ENCODE assay signal across 8 cellular contexts in genomic region chr16:66553223-66553622, GRCh38. TPM values are rescaled to one million over a fixed set of nuclear protein-coding genes. Genes with fewer than 3 reads are reported as not detected.
DNase-seq lines count a peak whose midpoint lies in the region; ATAC-seq and TF ChIP-seq lines count a peak whose summit lies in the region.

No MANE protein-coding gene starts in this region.

- no peaks in the 10 kb centered on the region for H3K9me3 ChIP-seq in GM23248 (ENCODE audit: low read depth)

- peak overlapping the region; percentile 97 for H2AFZ ChIP-seq in GM23248

- no peaks in the 10 kb centered on the region for H3K27me3 ChIP-seq in GM23248 (replicated peaks; ENCODE audit: insufficient read depth)

- H3K4me3 ChIP-seq in GM23248: peak overlapping the region; percentile 78
- peak overlapping the region; percentile 64 for H3K4me3 ChIP-seq in fibroblast of pulmonary artery (replicated peaks; ENCODE audit: low read depth, low read length)
- peak overlapping the region; percentile 32 to 73 (median 67) for H3K4me3 ChIP-seq in skin epidermis

- peak overlapping the region; percentile 92 for H3K4me2 ChIP-seq in GM23248 (ENCODE audit: unreplicated experiment)

- ATAC-seq in HG03097 (IDR thresholded peaks at IDR 0.05; ENCODE audit: low FRiP score, unreplicated experiment): no peak
- no peak for ATAC-seq in HG03565 (IDR thresholded peaks at IDR 0.05; ENCODE audit: unreplicated experiment)

- H3K79me2 ChIP-seq in GM23248 (ENCODE audit: insufficient read depth): peaks cover 54% of the 10 kb centered on the region

- peak; percentile 30 for DNase-seq in GM23248
- peak; percentile 11 for DNase-seq in SK-MEL-5 (ENCODE audit: low read depth, low spot score)
- no peak for DNase-seq in fibroblast of pulmonary artery (ENCODE audit: low read depth)
- DNase-seq in inferior parietal cortex (ENCODE audit: extremely low spot score): no peak
- no peak for DNase-seq in activated CD8-positive, alpha-beta memory T cell treated with anti-CD3 and anti-CD28 coated beads for 24 hours

- WGBS in GM23248 (ENCODE audit: low coverage in 1 of 2, low lambda C conversion rate in 2 of 2, missing lambda C conversion rate in 2 of 2), 2 experiments: 18 to 20% methylated on average over 8 of the region's 8 CpGs

- no peaks in the 10 kb centered on the region for H4K20me1 ChIP-seq in GM23248 (ENCODE audit: insufficient read depth)

- H3F3A ChIP-seq in GM23248 (ENCODE audit: insufficient read depth): peaks cover 6% of the 10 kb centered on the region; the same call in 1 of the 2 replicates

- no peaks in the 10 kb centered on the region for H3K36me3 ChIP-seq in GM23248 (ENCODE audit: low read depth)

- TF ChIP-seq CTCF in fibroblast of pulmonary artery (IDR thresholded peaks at IDR 0.05; ENCODE audit: low read length, missing control alignments): no peak

- peaks cover 30% of the 10 kb centered on the region for H3K4me1 ChIP-seq in GM23248 (ENCODE audit: insufficient read depth)

- peak overlapping the region; percentile 87 for H3K9ac ChIP-seq in GM23248

- H3K27ac ChIP-seq in GM23248 (no peak overlapping the region), skin epidermis (peak overlapping the region in 19 of 21 experiments; percentile 73 to 99 (median 93))

- in situ Hi-C loops in GM23248 (cut with MboI): no loop called here
- in situ Hi-C loops in SK-MEL-5 (cut with HindIII; ENCODE audit: low pct_unique_long_range_greater_than_20kb, low sequenced_read_pairs): no loop called here

- H3K9me2 ChIP-seq in GM23248 (ENCODE audit: insufficient read depth): no peaks in the 10 kb centered on the region

RNA-seq across cellular contexts. Expression of gene CKLF, which starts 0.8 kb away (rescaled TPM):
- 64.2 and 130 TPM in 2 replicates for total RNA-seq in GM23248 (2014; rRNA removed; shearing (Covaris generic))
- polyA plus RNA-seq in GM23248 (2016; fragmentation: Nextera tagmentation; extraction: Ambion mirVana): 107 and 108 TPM in 2 replicates
- 86.7 and 87.6 TPM in 2 replicates for total RNA-seq in SK-MEL-5 (2014; rRNA removed; shearing (Covaris generic))
- polyA plus RNA-seq in SK-MEL-5 (2015; cell fraction: cytosol; rRNA removed): 94.2 and 126 TPM in 2 replicates
- polyA plus RNA-seq in SK-MEL-5 (2015; cell fraction: nucleus; rRNA removed): 12.3 and 32.0 TPM in 2 replicates

RNA-seq across cellular contexts. Expression of gene TK2, which starts 3.3 kb away (rescaled TPM):
- 57.5 and 58.8 TPM in 2 replicates for total RNA-seq in GM23248 (2014; rRNA removed; shearing (Covaris generic))
- polyA plus RNA-seq in GM23248 (2016; fragmentation: Nextera tagmentation; extraction: Ambion mirVana): 27.9 and 28.2 TPM in 2 replicates
- total RNA-seq in SK-MEL-5 (2014; rRNA removed; shearing (Covaris generic)): 19.7 and 23.6 TPM in 2 replicates
- polyA plus RNA-seq in SK-MEL-5 (2015; cell fraction: cytosol; rRNA removed): 19.3 and 19.4 TPM in 2 replicates
- polyA plus RNA-seq in SK-MEL-5 (2015; cell fraction: nucleus; rRNA removed): 43.9 and 50.5 TPM in 2 replicates

RNA-seq across cellular contexts. Expression of gene CMTM1, which starts 13.0 kb away (rescaled TPM):
- total RNA-seq in GM23248 (2014; rRNA removed; shearing (Covaris generic)): 2.1 and 3.1 TPM in 2 replicates
- polyA plus RNA-seq in GM23248 (2016; fragmentation: Nextera tagmentation; extraction: Ambion mirVana): 6.0 and 6.8 TPM in 2 replicates
- total RNA-seq in SK-MEL-5 (2014; rRNA removed; shearing (Covaris generic)): 0.77 and 1.1 TPM in 2 replicates
- 0.94 and 1.1 TPM in 2 replicates for polyA plus RNA-seq in SK-MEL-5 (2015; cell fraction: cytosol; rRNA removed)
- 1.4 and 5.2 TPM in 2 replicates for polyA plus RNA-seq in SK-MEL-5 (2015; cell fraction: nucleus; rRNA removed)

RNA-seq across cellular contexts. Expression of gene CMTM2, which starts 26.0 kb away (rescaled TPM):
- total RNA-seq in GM23248 (2014; rRNA removed; shearing (Covaris generic)): not detected in 2 replicates
- polyA plus RNA-seq in GM23248 (2016; fragmentation: Nextera tagmentation; extraction: Ambion mirVana): not detected in 2 replicates
- total RNA-seq in SK-MEL-5 (2014; rRNA removed; shearing (Covaris generic)): not detected in 2 replicates
- polyA plus RNA-seq in SK-MEL-5 (2015; cell fraction: cytosol; rRNA removed): 0.66 TPM in 1 of 2 replicates, not detected in the other
- 0.38 TPM in 1 of 2 replicates, not detected in the other for polyA plus RNA-seq in SK-MEL-5 (2015; cell fraction: nucleus; rRNA removed)

RNA-seq across cellular contexts. Expression of gene CMTM3, which starts 51.3 kb away (rescaled TPM):
- total RNA-seq in GM23248 (2014; rRNA removed; shearing (Covaris generic)): 21.9 and 32.6 TPM in 2 replicates
- 43.9 and 47.0 TPM in 2 replicates for polyA plus RNA-seq in GM23248 (2016; fragmentation: Nextera tagmentation; extraction: Ambion mirVana)
- 7.9 and 9.1 TPM in 2 replicates for total RNA-seq in SK-MEL-5 (2014; rRNA removed; shearing (Covaris generic))
- 36.1 and 47.1 TPM in 2 replicates for polyA plus RNA-seq in SK-MEL-5 (2015; cell fraction: cytosol; rRNA removed)
- polyA plus RNA-seq in SK-MEL-5 (2015; cell fraction: nucleus; rRNA removed): 20.3 and 40.4 TPM in 2 replicates

Comparison
In these comparisons a context has a peak if more than half of its experiments do, and no peak if none do; other contexts are left out.
1. DNase-seq: peak in GM23248 (single experiment) and SK-MEL-5 (single experiment); none in fibroblast of pulmonary artery (single experiment), inferior parietal cortex (single experiment) and activated CD8-positive, alpha-beta memory T cell treated with anti-CD3 and anti-CD28 coated beads for 24 hours (single experiment).
2. Peak in every context shown above with its lines, with median percentiles within 50 percentile points of each other: H3K4me3 ChIP-seq.